Comparison of ENCODE assay signal across 8 cellular contexts in the genomic region with DNA sequence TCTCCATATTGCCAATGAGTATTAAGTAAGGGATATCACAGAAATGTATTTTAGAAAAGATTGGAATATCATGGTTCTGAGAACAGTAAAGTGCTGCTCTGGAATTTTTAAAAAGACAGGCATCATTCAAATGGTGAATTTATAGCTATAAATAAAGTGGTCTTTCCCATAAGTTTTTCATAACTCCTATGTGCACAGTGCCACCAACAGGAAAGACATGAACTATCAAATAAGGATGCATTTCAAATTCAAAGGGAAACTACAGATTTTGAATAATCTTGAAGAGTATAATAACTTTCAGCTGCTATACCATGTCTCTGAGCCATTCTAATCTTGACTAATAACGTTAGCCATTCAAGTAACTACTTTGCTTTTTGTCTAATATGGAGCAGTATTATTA.
DNase-seq lines count a peak whose midpoint lies in the region; ATAC-seq, FAIRE-seq and TF ChIP-seq lines count a peak whose summit lies in the region.
"Had no signal": no experiment of that assay in that cellular context is flagged by ENCODE, and none has a peak within 500 bp of the region (broad histone marks: within the 10 kb centered on the region; RNA-seq: fewer than 3 reads in every experiment).

No MANE protein-coding gene starts in this region.

- CTCF ChIA-PET in GM12878 (lab: Yijun Ruan, JAX), result interaction anchor here (1.3 to 1.4 kb wide), 2 partner anchors 23 to 28 kb away, joined by 3 read pairs; no protein-coding TSS in a partner anchor

- no peak overlapping the region for H3K4me3 ChIP-seq in GM12878
- H3K4me3 ChIP-seq in lower lobe of right lung, result no peak overlapping the region

- H3K9me3 ChIP-seq in GM12878 (replicated peaks; ENCODE audit: control insufficient read depth, insufficient read depth, low read length) (no peaks in the 10 kb centered on the region), lower lobe of right lung (no peaks in the 10 kb centered on the region)

- TF ChIP-seq POLR2A in GM12878 (IDR thresholded peaks at IDR 0.05; ENCODE audit: low read depth, low read length), result no peak

- H3K4me1 ChIP-seq in GM12878 (ENCODE audit: control insufficient read depth, insufficient read depth, low read length), result no peaks in the 10 kb centered on the region
- H3K4me1 ChIP-seq in lower lobe of right lung, result no peaks in the 10 kb centered on the region

- TF ChIP-seq CTCF in D721Med (IDR thresholded peaks at IDR 0.05; ENCODE audit: insufficient read depth, missing control alignments) (peak; percentile 12), GM12878 (IDR thresholded peaks at IDR 0.05 in 2 of 3, conservative IDR thresholded peaks at IDR 0.05 in 1 of 3; ENCODE audit: control insufficient read depth in 2 of 3, extremely low read depth in 1 of 3, insufficient read depth in 1 of 3, low read depth in 3 of 3, low read length in 3 of 3) (no peak; a peak in 1 of 6 replicates), lower lobe of right lung (IDR thresholded peaks at IDR 0.05) (no peak)

- in situ Hi-C loops in GM12878 (cut with MboI), result loop anchor here (10.0 kb wide), 1 partner anchor 439 kb away; no protein-coding TSS in a partner anchor

- H4K20me1 ChIP-seq in GM12878 (ENCODE audit: control insufficient read depth, insufficient read depth), result no peaks in the 10 kb centered on the region

- H3K36me3 ChIP-seq in GM12878 (ENCODE audit: control insufficient read depth in 2 of 2, insufficient read depth in 2 of 2, low read length in 1 of 2) (no peaks in the 10 kb centered on the region), lower lobe of right lung (no peaks in the 10 kb centered on the region)

- POLR2A ChIA-PET in GM12878 (lab: Charles Lee), result no interaction called here

- BruUV-seq in GM12878 (replicated peaks; lab: Mats Ljungman, UMichigan), result no TSS peak

- WGBS in GM12878 (ENCODE audit: insufficient coverage, insufficient replicate concordance, low lambda C conversion rate, missing lambda C conversion rate), result 5% methylated on average over 1 of the region's 1 CpG

- H3K27ac ChIP-seq in GM12878 (ENCODE audit: control insufficient read depth, insufficient read depth) (no peak overlapping the region), lower lobe of right lung (no peak overlapping the region)

- no peaks in the 10 kb centered on the region for H3K27me3 ChIP-seq in GM12878 (replicated peaks in 1 of 2; ENCODE audit: control insufficient read depth in 2 of 2, insufficient read depth in 2 of 2, low read length in 1 of 2)
- H3K27me3 ChIP-seq in lower lobe of right lung (ENCODE audit: low read depth), result no peaks in the 10 kb centered on the region

- DNase-seq in D721Med (ENCODE audit: insufficient read length, low spot score) (no peak), M059J (ENCODE audit: low read depth) (peak; percentile 36), GM12878 (ENCODE audit: low read depth, low spot score) (no peak), myocyte (ENCODE audit: low read depth) (peak; percentile 33), lower lobe of right lung (no peak), NCI-H774 (lab: John Stamatoyannopoulos, UW) (no peak), NCI-H2107 treated with DMSO at 0.1 percent for 48 hours (lab: John Stamatoyannopoulos, UW; ENCODE audit: unreplicated experiment) (no peak)

- H3K4me2 ChIP-seq in GM12878 (ENCODE audit: control insufficient read depth, insufficient read depth), result no peak overlapping the region

- ATAC-seq in GM12878 (no peak), lower lobe of right lung (no peak)
- ATAC-seq: left lobe of liver had no signal

- H3K9ac ChIP-seq in GM12878 (ENCODE audit: control insufficient read depth, insufficient read depth, low read length), result no peak overlapping the region

- 0 out of 2 replicates have a peak, but pooled peaks have one; percentile 9 for TF ChIP-seq RAD21 in GM12878 (IDR thresholded peaks at IDR 0.05; ENCODE audit: insufficient read depth, low read depth, low read length)

- intact Hi-C loops in GM12878 (cut with micrococcal nuclease; ENCODE audit: unreplicated experiment), result loop anchor here (2.0 kb wide), 1 partner anchor 437 kb away; no protein-coding TSS in a partner anchor
- intact Hi-C loops in lower lobe of right lung (cut with DNase I), result no loop called here

- SMC1A ChIA-PET in GM12878 (lab: Charles Lee; ENCODE audit: uncharacterized antibody, unreplicated experiment), result interaction anchor here (0.7 kb wide), 1 partner anchor 14 kb away, joined by 3 read pairs; no protein-coding TSS in a partner anchor

- H3K79me2 ChIP-seq in GM12878 (ENCODE audit: control insufficient read depth, insufficient read depth, low read length), result no peaks in the 10 kb centered on the region

- no peak overlapping the region for H2AFZ ChIP-seq in GM12878 (ENCODE audit: control insufficient read depth, low read depth, low read length)

- RAD21 ChIA-PET in GM12878 (lab: Charles Lee; ENCODE audit: unreplicated experiment), result interaction anchor here (1.0 to 1.2 kb wide), 3 partner anchors 436 to 967 kb away, joined by 3 to 6 read pairs (median 3); no protein-coding TSS in a partner anchor

- TF ChIP-seq EP300 in GM12878 (IDR thresholded peaks at IDR 0.05; ENCODE audit: borderline replicate concordance in 1 of 2, control insufficient read depth in 1 of 2, low read depth in 2 of 2, low read length in 2 of 2), result no peak

- FAIRE-seq in D721Med (lab: Jason Lieb, UNC), result peak; percentile 44
- FAIRE-seq in GM12878 (lab: Jason Lieb, UNC), result no peak

TF ChIP-seq in GM12878, 131 proteins besides CTCF, POLR2A, EP300 and RAD21:
- TF ChIP-seq WRNIP1 (IDR thresholded peaks at IDR 0.05; ENCODE audit: borderline replicate concordance, low read depth, low read length) (no peak), JUNB (IDR thresholded peaks at IDR 0.05) (no peak), ESRRA (IDR thresholded peaks at IDR 0.05; ENCODE audit: low read length) (no peak), MXI1 (IDR thresholded peaks at IDR 0.05; ENCODE audit: low read depth, low read length) (no peak), STAT3 (IDR thresholded peaks at IDR 0.05; ENCODE audit: low read depth, low read length) (no peak)
- TF ChIP-seq, protein P1, sequence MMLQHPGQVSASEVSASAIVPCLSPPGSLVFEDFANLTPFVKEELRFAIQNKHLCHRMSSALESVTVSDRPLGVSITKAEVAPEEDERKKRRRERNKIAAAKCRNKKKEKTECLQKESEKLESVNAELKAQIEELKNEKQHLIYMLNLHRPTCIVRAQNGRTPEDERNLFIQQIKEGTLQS (IDR thresholded peaks at IDR 0.05; ENCODE audit: borderline replicate concordance, extremely low read depth, low read depth, low read length), result no peak

Comparison
In these comparisons a context has a peak if more than half of its experiments do, and no peak if none do; other contexts are left out.
1. DNase-seq: peak in M059J (single experiment) and myocyte (single experiment); none in D721Med (single experiment), GM12878 (single experiment), lower lobe of right lung (single experiment), NCI-H774 (single experiment) and NCI-H2107 treated with DMSO at 0.1 percent for 48 hours (single experiment).